1 cellular context compared by ENCODE assay signal in the genomic region with DNA sequence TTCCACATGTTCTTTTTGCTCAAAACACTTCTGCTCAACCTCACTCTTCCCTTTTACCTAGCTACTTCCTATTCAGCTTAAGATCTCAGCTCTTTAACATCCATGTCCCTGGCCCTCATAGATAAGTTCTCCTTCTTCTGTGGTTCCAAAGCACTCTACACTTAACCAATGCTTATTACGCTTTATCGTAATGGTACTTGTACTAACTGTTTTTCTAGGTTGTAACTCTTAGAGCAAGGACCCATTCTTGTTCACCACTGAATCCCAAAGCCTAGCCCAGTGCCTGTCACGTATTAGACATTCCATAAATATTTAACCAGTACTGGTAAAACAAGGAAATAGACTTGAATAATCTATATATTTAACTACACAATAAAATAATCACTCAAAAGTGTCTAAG.
TF ChIP-seq lines count a peak whose summit lies in the region.

No MANE protein-coding gene starts in this region.

TF ChIP-seq in SK-N-SH, 30 proteins besides CTCF, POLR2A, EP300 and RAD21 (continued from another document):
- no peak for TF ChIP-seq NRF1 (IDR thresholded peaks at IDR 0.05; ENCODE audit: low read depth, low read length)
- TF ChIP-seq EZH2phosphoT487 (IDR thresholded peaks at IDR 0.05; ENCODE audit: borderline replicate concordance, low read depth), result no peak
- no peak for TF ChIP-seq GABPA (IDR thresholded peaks at IDR 0.05; ENCODE audit: low read depth)
